In the genomic region with DNA sequence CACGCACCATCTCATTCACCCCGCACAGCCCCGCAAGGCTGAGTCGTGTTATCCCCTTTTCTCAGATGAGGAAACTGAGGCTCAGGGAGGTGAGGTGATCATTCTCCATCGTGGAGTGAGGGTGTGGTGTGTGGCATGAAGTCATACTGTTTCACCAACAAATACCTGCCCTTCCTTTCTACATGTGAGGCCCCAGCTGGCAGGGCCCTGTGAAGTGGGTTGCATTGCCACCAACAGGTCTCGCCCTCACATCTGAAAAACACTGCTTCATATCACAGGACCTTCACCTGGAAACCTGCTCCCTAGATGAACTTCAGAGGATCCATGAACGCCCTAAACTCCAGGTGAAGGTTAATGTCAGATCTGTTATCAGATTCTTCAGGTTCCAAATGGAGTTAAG, we compare ENCODE assay signal across 21 cellular contexts. TPM values are rescaled to one million over a fixed set of nuclear protein-coding genes. Genes with fewer than 3 reads are reported as not detected.
A peak's percentile ranks its signal among the peaks of the same experiment; 100 is the strongest.
DNase-seq lines count a peak whose midpoint lies in the region; ATAC-seq lines count a peak whose summit lies in the region.
"Had no signal": no experiment of that assay in that cellular context is flagged by ENCODE, and none has a peak within 500 bp of the region (broad histone marks: within the 10 kb centered on the region; RNA-seq: fewer than 3 reads in every experiment).

No MANE protein-coding gene starts in this region.

- DNase-seq in stimulated activated naive CD8-positive, alpha-beta T cell treated with anti-CD3 and anti-CD28 coated beads, Interleukin-15, amount 100 ng/mL, for 72 hours, result no peak
- no peak for DNase-seq in activated CD8-positive, alpha-beta T cell treated with anti-CD3 and anti-CD28 coated beads, Interleukin-2, amount 10 ng/mL, durations not matched to agents 7 days and 5 days
- peak in 6 of 9 donors; percentile 48 to 73 (median 65) for DNase-seq in naive thymus-derived CD4-positive, alpha-beta T cell
- no peak for DNase-seq in nucleus accumbens (lab: John Stamatoyannopoulos, UW)
- DNase-seq: amygdala; IMR-90; left ventricle myocardium inferior; naive B cell; NCI-H146; NCI-H446 treated with DMSO at 0.1 percent for 48 hours; NCI-H82; stimulated activated CD8-positive, alpha-beta memory T cell treated with anti-CD3 and anti-CD28 coated beads, Interleukin-4, amount 100 ng/mL, for 48 hours had no signal

- no peaks in the 10 kb centered on the region for H3K27me3 ChIP-seq in naive thymus-derived CD4-positive, alpha-beta T cell (ENCODE audit: control insufficient read depth in 2 of 2, insufficient read depth in 2 of 2, low read length in 2 of 2)
- H3K27me3 ChIP-seq: upper lobe of left lung had no signal

- H3K36me3 ChIP-seq in naive thymus-derived CD4-positive, alpha-beta T cell (ENCODE audit: control insufficient read depth in 2 of 3, insufficient read depth in 3 of 3, low read length in 3 of 3), result peaks cover 0 to 14% (median 0%) of the 10 kb centered on the region in 3 experiments
- H3K36me3 ChIP-seq: left ventricle myocardium inferior, SJSA1, upper lobe of left lung had no signal

- H3K4me3 Mint-ChIP-seq in stimulated activated naive CD8-positive, alpha-beta T cell treated with anti-CD3 and anti-CD28 coated beads, Interleukin-15, Interleukin-2, amounts not matched to agents 100 ng/mL and 50 ng/mL, for 24 hours, result no peak overlapping the region
- H3K4me3 Mint-ChIP-seq in stimulated activated naive CD8-positive, alpha-beta T cell treated with anti-CD3 and anti-CD28 coated beads, Interleukin-15, amount 100 ng/mL, for 72 hours, result no peak overlapping the region
- H3K4me3 Mint-ChIP-seq in activated CD8-positive, alpha-beta T cell treated with anti-CD3 and anti-CD28 coated beads, Interleukin-2, amount 10 ng/mL, durations not matched to agents 7 days and 5 days, result no peak overlapping the region
- peak overlapping the region in 9 of 10 donors; percentile 34 to 78 (median 68) for H3K4me3 Mint-ChIP-seq in naive thymus-derived CD4-positive, alpha-beta T cell
- H3K4me3 Mint-ChIP-seq: mesothelial cell of epicardium had no signal

- H3K27me3 Mint-ChIP-seq in stimulated activated naive CD8-positive, alpha-beta T cell treated with anti-CD3 and anti-CD28 coated beads, Interleukin-15, Interleukin-2, amounts not matched to agents 100 ng/mL and 50 ng/mL, for 24 hours, result no peaks in the 10 kb centered on the region
- no peaks in the 10 kb centered on the region for H3K27me3 Mint-ChIP-seq in stimulated activated naive CD8-positive, alpha-beta T cell treated with anti-CD3 and anti-CD28 coated beads, Interleukin-15, amount 100 ng/mL, for 72 hours
- no peaks in the 10 kb centered on the region for H3K27me3 Mint-ChIP-seq in activated CD8-positive, alpha-beta T cell treated with anti-CD3 and anti-CD28 coated beads, Interleukin-2, amount 10 ng/mL, durations not matched to agents 7 days and 5 days (ENCODE audit: low read depth)
- no peaks in the 10 kb centered on the region for H3K27me3 Mint-ChIP-seq in naive thymus-derived CD4-positive, alpha-beta T cell
- H3K27me3 Mint-ChIP-seq: naive B cell had no signal

- CTCF ChIA-PET in activated CD8-positive, alpha-beta T cell treated with anti-CD3 and anti-CD28 coated beads, Interleukin-2, amount 10 ng/mL, durations not matched to agents 7 days and 5 days (lab: Charles Lee), result interaction anchor here (0.6 to 5.4 kb wide), 3 partner anchors 8 to 268 kb away, joined by 4 to 34 read pairs (median 6); no protein-coding TSS in a partner anchor
- CTCF ChIA-PET in naive thymus-derived CD4-positive, alpha-beta T cell (lab: Charles Lee), result interaction anchor here (0.8 to 3.1 kb wide), 8 partner anchors 9 to 241 kb away, joined by 3 to 16 read pairs (median 6); no protein-coding TSS in a partner anchor

- H3K9me3 ChIP-seq in naive thymus-derived CD4-positive, alpha-beta T cell (ENCODE audit: control insufficient read depth in 2 of 3, low read length in 3 of 3), result no peaks in the 10 kb centered on the region
- H3K9me3 ChIP-seq: left ventricle myocardium inferior, SJSA1, upper lobe of left lung had no signal

- H3K36me3 Mint-ChIP-seq in stimulated activated naive CD8-positive, alpha-beta T cell treated with anti-CD3 and anti-CD28 coated beads, Interleukin-15, Interleukin-2, amounts not matched to agents 100 ng/mL and 50 ng/mL, for 24 hours (ENCODE audit: low read depth), result no peaks in the 10 kb centered on the region
- H3K36me3 Mint-ChIP-seq in activated CD8-positive, alpha-beta T cell treated with anti-CD3 and anti-CD28 coated beads, Interleukin-2, amount 10 ng/mL, durations not matched to agents 7 days and 5 days (ENCODE audit: low read depth), result peaks cover 3% of the 10 kb centered on the region
- peaks cover 0 to 5% (median 0%) of the 10 kb centered on the region in 5 donors for H3K36me3 Mint-ChIP-seq in naive thymus-derived CD4-positive, alpha-beta T cell
- H3K36me3 Mint-ChIP-seq: mesothelial cell of epicardium, naive B cell had no signal

- H3K27ac ChIP-seq in naive thymus-derived CD4-positive, alpha-beta T cell (ENCODE audit: low read depth, low read length), result peak overlapping the region; percentile 63
- H3K27ac ChIP-seq: left ventricle myocardium inferior, SJSA1, upper lobe of left lung had no signal

- POLR2A ChIA-PET in activated CD8-positive, alpha-beta T cell treated with anti-CD3 and anti-CD28 coated beads, Interleukin-2, amount 10 ng/mL, durations not matched to agents 7 days and 5 days (lab: Charles Lee), result interaction anchor here (0.8 kb wide), 1 partner anchor 93 kb away, joined by 3 read pairs; no protein-coding TSS in a partner anchor
- POLR2A ChIA-PET in naive thymus-derived CD4-positive, alpha-beta T cell (lab: Charles Lee), result interaction anchor here (0.6 to 22.1 kb wide), 9 partner anchors 9 to 78 kb away, joined by 3 to 278 read pairs (median 5); a partner anchor contains a TSS

- H3K4me1 Mint-ChIP-seq in stimulated activated naive CD8-positive, alpha-beta T cell treated with anti-CD3 and anti-CD28 coated beads, Interleukin-15, Interleukin-2, amounts not matched to agents 100 ng/mL and 50 ng/mL, for 24 hours (ENCODE audit: low read depth), result peaks cover 37% of the 10 kb centered on the region
- H3K4me1 Mint-ChIP-seq in stimulated activated naive CD8-positive, alpha-beta T cell treated with anti-CD3 and anti-CD28 coated beads, Interleukin-15, amount 100 ng/mL, for 72 hours, result peaks cover 93% of the 10 kb centered on the region
- H3K4me1 Mint-ChIP-seq in activated CD8-positive, alpha-beta T cell treated with anti-CD3 and anti-CD28 coated beads, Interleukin-2, amount 10 ng/mL, durations not matched to agents 7 days and 5 days (ENCODE audit: low read depth), result peaks cover 23% of the 10 kb centered on the region
- peaks cover 12 to 84% (median 64%) of the 10 kb centered on the region in 7 donors for H3K4me1 Mint-ChIP-seq in naive thymus-derived CD4-positive, alpha-beta T cell

- intact Hi-C loops in naive thymus-derived CD4-positive, alpha-beta T cell (cut with micrococcal nuclease), result loop anchor here in 1 of 2 donors (1.0 to 2.0 kb wide), 4 partner anchors 9 to 53 kb away; no protein-coding TSS in a partner anchor

- peaks cover 0 to 22% of the 10 kb centered on the region in 2 donors for H3K4me1 ChIP-seq in naive thymus-derived CD4-positive, alpha-beta T cell (ENCODE audit: control insufficient read depth in 2 of 2, insufficient read depth in 2 of 2, low read length in 2 of 2)
- H3K4me1 ChIP-seq: SJSA1, upper lobe of left lung had no signal

- no peak for ATAC-seq in stimulated activated naive CD8-positive, alpha-beta T cell treated with anti-CD3 and anti-CD28 coated beads, Interleukin-15, amount 100 ng/mL, for 72 hours
- peak; percentile 28 for ATAC-seq in activated CD8-positive, alpha-beta T cell treated with anti-CD3 and anti-CD28 coated beads, Interleukin-2, amount 10 ng/mL, durations not matched to agents 7 days and 5 days
- peak; percentile 83 for ATAC-seq in naive thymus-derived CD4-positive, alpha-beta T cell
- no peak for ATAC-seq in GM21528 (IDR thresholded peaks at IDR 0.05; ENCODE audit: low FRiP score, unreplicated experiment)
- ATAC-seq in HG02678 (IDR thresholded peaks at IDR 0.05; ENCODE audit: unreplicated experiment), result no peak

- H3K9me3 Mint-ChIP-seq in stimulated activated naive CD8-positive, alpha-beta T cell treated with anti-CD3 and anti-CD28 coated beads, Interleukin-15, Interleukin-2, amounts not matched to agents 100 ng/mL and 50 ng/mL, for 24 hours, result no peaks in the 10 kb centered on the region
- H3K9me3 Mint-ChIP-seq in stimulated activated naive CD8-positive, alpha-beta T cell treated with anti-CD3 and anti-CD28 coated beads, Interleukin-15, amount 100 ng/mL, for 72 hours, result no peaks in the 10 kb centered on the region
- H3K9me3 Mint-ChIP-seq in activated CD8-positive, alpha-beta T cell treated with anti-CD3 and anti-CD28 coated beads, Interleukin-2, amount 10 ng/mL, durations not matched to agents 7 days and 5 days (ENCODE audit: insufficient read depth), result no peaks in the 10 kb centered on the region
- H3K9me3 Mint-ChIP-seq in naive thymus-derived CD4-positive, alpha-beta T cell, result no peaks in the 10 kb centered on the region
- H3K9me3 Mint-ChIP-seq: mesothelial cell of epicardium, naive B cell had no signal

- no peak overlapping the region for H3K4me3 ChIP-seq in naive thymus-derived CD4-positive, alpha-beta T cell (ENCODE audit: low read length)
- H3K4me3 ChIP-seq: left ventricle myocardium inferior, SJSA1, upper lobe of left lung had no signal

- H3K27ac Mint-ChIP-seq in stimulated activated naive CD8-positive, alpha-beta T cell treated with anti-CD3 and anti-CD28 coated beads, Interleukin-15, Interleukin-2, amounts not matched to agents 100 ng/mL and 50 ng/mL, for 24 hours, result peak overlapping the region; percentile 40
- H3K27ac Mint-ChIP-seq in stimulated activated naive CD8-positive, alpha-beta T cell treated with anti-CD3 and anti-CD28 coated beads, Interleukin-15, amount 100 ng/mL, for 72 hours, result no peak overlapping the region
- peak overlapping the region; percentile 54 for H3K27ac Mint-ChIP-seq in activated CD8-positive, alpha-beta T cell treated with anti-CD3 and anti-CD28 coated beads, Interleukin-2, amount 10 ng/mL, durations not matched to agents 7 days and 5 days
- H3K27ac Mint-ChIP-seq in naive thymus-derived CD4-positive, alpha-beta T cell, result peak overlapping the region; percentile 23 to 96 (median 91)
- H3K27ac Mint-ChIP-seq: naive B cell had no signal

RNA-seq across cellular contexts. Expression of a gene that starts 4.3 kb away (rescaled TPM):
- total RNA-seq in activated CD8-positive, alpha-beta T cell treated with anti-CD3 and anti-CD28 coated beads, Interleukin-2, amount 10 ng/mL, durations not matched to agents 7 days and 5 days, result 1 to 10 TPM; 3.5 to 3.6 TPM
- total RNA-seq in naive thymus-derived CD4-positive, alpha-beta T cell, result 10 to 100 TPM in 2 of 5 experiments, 1 to 10 TPM in 3; 3.9 to 30.4 (median 6.4) TPM
- polyA plus RNA-seq in naive thymus-derived CD4-positive, alpha-beta T cell, result 1 to 10 TPM; 5.8 to 9.5 TPM
- total RNA-seq: left ventricle myocardium inferior, osteocyte, SJSA1, skeletal muscle tissue had no signal

RNA-seq across cellular contexts. Expression of a gene that starts 19.9 kb away (rescaled TPM):
- 1 to 10 TPM; 6.1 to 6.2 TPM for total RNA-seq in activated CD8-positive, alpha-beta T cell treated with anti-CD3 and anti-CD28 coated beads, Interleukin-2, amount 10 ng/mL, durations not matched to agents 7 days and 5 days
- 10 to 100 TPM; 12.4 to 27.6 (median 20.2) TPM for total RNA-seq in naive thymus-derived CD4-positive, alpha-beta T cell
- 1 to 10 TPM; 1.1 to 2.4 TPM for polyA plus RNA-seq in naive thymus-derived CD4-positive, alpha-beta T cell

RNA-seq across cellular contexts. Expression of a gene that starts 36.1 kb away (rescaled TPM):
- 1,000 to 10,000 TPM; 1,167 to 1,252 TPM for total RNA-seq in activated CD8-positive, alpha-beta T cell treated with anti-CD3 and anti-CD28 coated beads, Interleukin-2, amount 10 ng/mL, durations not matched to agents 7 days and 5 days
- 100 to 1,000 TPM; 263 to 886 (median 301) TPM for total RNA-seq in naive thymus-derived CD4-positive, alpha-beta T cell
- polyA plus RNA-seq in naive thymus-derived CD4-positive, alpha-beta T cell, result 100 to 1,000 TPM; 838 to 852 TPM
- total RNA-seq: osteocyte had no signal

RNA-seq across cellular contexts. Expression of a gene that starts 58.3 kb away (rescaled TPM):
- 100 to 1,000 TPM; 202 to 213 TPM for total RNA-seq in activated CD8-positive, alpha-beta T cell treated with anti-CD3 and anti-CD28 coated beads, Interleukin-2, amount 10 ng/mL, durations not matched to agents 7 days and 5 days
- 100 to 1,000 TPM in 2 of 5 experiments, 10 to 100 TPM in 3; 14.3 to 209 (median 44.1) TPM for total RNA-seq in naive thymus-derived CD4-positive, alpha-beta T cell
- 10 to 100 TPM; 13.6 to 20.2 TPM for polyA plus RNA-seq in naive thymus-derived CD4-positive, alpha-beta T cell
- total RNA-seq: IMR-90, osteocyte, renal cortical epithelial cell, SJSA1 had no signal

Comparison
In these comparisons a context has a peak if more than half of its experiments do, and no peak if none do; other contexts are left out.
1. H3K27ac Mint-ChIP-seq: peak in stimulated activated naive CD8-positive, alpha-beta T cell treated with anti-CD3 and anti-CD28 coated beads, Interleukin-15, Interleukin-2, amounts not matched to agents 100 ng/mL and 50 ng/mL, for 24 hours (single experiment), activated CD8-positive, alpha-beta T cell treated with anti-CD3 and anti-CD28 coated beads, Interleukin-2, amount 10 ng/mL, durations not matched to agents 7 days and 5 days (single experiment) and naive thymus-derived CD4-positive, alpha-beta T cell (9 of 9); none in stimulated activated naive CD8-positive, alpha-beta T cell treated with anti-CD3 and anti-CD28 coated beads, Interleukin-15, amount 100 ng/mL, for 72 hours (0 of 2).
2. H3K4me3 Mint-ChIP-seq: peak in naive thymus-derived CD4-positive, alpha-beta T cell (9 of 10); none in stimulated activated naive CD8-positive, alpha-beta T cell treated with anti-CD3 and anti-CD28 coated beads, Interleukin-15, Interleukin-2, amounts not matched to agents 100 ng/mL and 50 ng/mL, for 24 hours (single experiment), stimulated activated naive CD8-positive, alpha-beta T cell treated with anti-CD3 and anti-CD28 coated beads, Interleukin-15, amount 100 ng/mL, for 72 hours (0 of 2) and activated CD8-positive, alpha-beta T cell treated with anti-CD3 and anti-CD28 coated beads, Interleukin-2, amount 10 ng/mL, durations not matched to agents 7 days and 5 days (single experiment).
3. ATAC-seq: peak in activated CD8-positive, alpha-beta T cell treated with anti-CD3 and anti-CD28 coated beads, Interleukin-2, amount 10 ng/mL, durations not matched to agents 7 days and 5 days (single experiment) and naive thymus-derived CD4-positive, alpha-beta T cell (single experiment); none in stimulated activated naive CD8-positive, alpha-beta T cell treated with anti-CD3 and anti-CD28 coated beads, Interleukin-15, amount 100 ng/mL, for 72 hours (single experiment), GM21528 (single experiment) and HG02678 (single experiment).
4. DNase-seq: peak in naive thymus-derived CD4-positive, alpha-beta T cell (6 of 9); none in stimulated activated naive CD8-positive, alpha-beta T cell treated with anti-CD3 and anti-CD28 coated beads, Interleukin-15, amount 100 ng/mL, for 72 hours (0 of 2), activated CD8-positive, alpha-beta T cell treated with anti-CD3 and anti-CD28 coated beads, Interleukin-2, amount 10 ng/mL, durations not matched to agents 7 days and 5 days (single experiment) and nucleus accumbens (0 of 56).